Comparison of ENCODE assay signal across 8 cellular contexts in the genomic region with DNA sequence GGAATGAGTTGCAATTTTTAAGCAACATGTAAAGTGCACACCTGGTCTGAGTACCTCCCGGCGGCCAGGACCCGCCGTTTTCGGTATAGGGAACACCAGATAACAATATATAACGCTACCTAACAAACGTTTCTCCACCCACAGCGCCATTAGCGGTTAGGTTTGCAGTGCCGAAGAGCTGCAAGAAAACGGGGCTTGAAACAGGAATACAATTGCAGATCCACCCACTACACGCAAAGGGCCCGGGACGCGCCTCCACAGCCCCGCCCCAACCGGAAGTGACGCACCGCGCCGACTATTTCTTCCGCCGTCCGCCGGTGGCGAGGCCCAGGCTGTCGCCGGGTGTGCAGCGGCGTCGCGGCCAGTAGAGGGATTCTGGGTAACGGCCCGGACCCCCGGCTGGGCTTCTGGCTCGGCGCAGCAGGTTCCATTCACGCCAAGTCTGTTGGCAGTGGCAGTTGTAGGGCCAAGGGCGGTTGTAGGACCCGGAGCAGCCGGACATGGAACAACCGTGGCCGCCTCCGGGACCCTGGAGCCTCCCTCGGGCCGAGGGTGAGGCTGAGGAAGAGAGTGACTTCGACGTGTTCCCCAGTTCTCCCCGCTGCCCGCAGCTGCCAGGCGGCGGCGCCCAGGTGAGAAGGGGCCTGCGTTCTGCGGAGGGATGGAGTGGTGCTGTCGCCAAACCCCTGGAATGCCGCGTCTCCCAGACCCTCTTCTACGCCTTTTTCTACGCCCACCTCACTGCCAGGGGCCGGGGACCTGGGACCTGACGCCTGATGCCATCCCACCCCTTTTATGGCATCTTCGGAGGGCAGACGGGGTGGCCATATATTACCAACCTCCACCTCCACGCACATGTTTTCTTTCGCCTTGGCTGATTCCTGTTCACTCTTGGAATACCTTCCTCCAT. TPM values are rescaled to one million over a fixed set of nuclear protein-coding genes. Genes with fewer than 3 reads are reported as not detected.
DNase-seq lines count a peak whose midpoint lies in the region; ATAC-seq and TF ChIP-seq lines count a peak whose summit lies in the region.

CDC37L1 (plus strand) TSS at position 302 of the 910 bp plus-strand sequence; CDS start at position 501, 199 bp downstream.

- peak; percentile 100 for TF ChIP-seq POLR2A in NB4 (IDR thresholded peaks at IDR 0.05; ENCODE audit: extremely low read depth, insufficient read length)

- 0 out of 2 replicates have a peak, but pooled peaks cover 7% of the 10 kb centered on the region for H3K36me3 Mint-ChIP-seq in HFFc6 (ENCODE audit: low read depth)

- H3K36me3 ChIP-seq in SK-N-MC (ENCODE audit: insufficient read depth, low read length) (peaks cover 14% of the 10 kb centered on the region), thoracic aorta (no peaks in the 10 kb centered on the region)

- TF ChIP-seq CTCF in HFFc6 (IDR thresholded peaks at IDR 0.05): peak; percentile 82
- TF ChIP-seq CTCF in NB4 (IDR thresholded peaks at IDR 0.05; ENCODE audit: low read depth, low read length): peak; percentile 35
- peak in 1 of 3 donors; percentile 43 for TF ChIP-seq CTCF in omental fat pad (IDR thresholded peaks at IDR 0.05)
- TF ChIP-seq CTCF in thoracic aorta (IDR thresholded peaks at IDR 0.05): peak; percentile 85

- H3K27me3 Mint-ChIP-seq in HFFc6 (ENCODE audit: insufficient read depth): no peaks in the 10 kb centered on the region; the same call in 1 of the 2 replicates

- ATAC-seq in omental fat pad (ENCODE audit: low FRiP score) (peak; percentile 99), thoracic aorta (ENCODE audit: insufficient number of reproducible peaks, low FRiP score, low read depth) (peak; percentile 97)

- no peaks in the 10 kb centered on the region for H3K27me3 ChIP-seq in thoracic aorta (replicated peaks; ENCODE audit: insufficient read depth)

- no peaks in the 10 kb centered on the region for H3K9me3 Mint-ChIP-seq in HFFc6

- H3K9me3 ChIP-seq in SK-N-MC (ENCODE audit: low read depth, low read length) (no peaks in the 10 kb centered on the region), thoracic aorta (no peaks in the 10 kb centered on the region)

- H3K4me1 Mint-ChIP-seq in HFFc6 (ENCODE audit: low read depth): peaks cover 12% of the 10 kb centered on the region

- H3K4me3 ChIP-seq in GM08714 (ENCODE audit: low read length) (peak within 1 kb of the TSS; percentile 96), NB4 (ENCODE audit: low read depth, low read length) (peak within 1 kb of the TSS; percentile 80), SK-N-MC (peak within 1 kb of the TSS; percentile 89), thoracic aorta (peak within 1 kb of the TSS; percentile 89)

- peaks cover 10 to 33% of the 10 kb centered on the region in 2 donors for H3K4me1 ChIP-seq in thoracic aorta (ENCODE audit: control insufficient read depth in 1 of 2, low read depth in 2 of 2)

- no peak within 1 kb of the TSS for H3K4me3 Mint-ChIP-seq in HFFc6

- no peak within 1 kb of the TSS for H3K27ac Mint-ChIP-seq in HFFc6

- peak within 1 kb of the TSS; percentile 97 for H3K9ac ChIP-seq in SK-N-MC (ENCODE audit: insufficient read length)

- H3K27ac ChIP-seq in SK-N-MC (peak within 1 kb of the TSS; percentile 99), thoracic aorta (peak within 1 kb of the TSS; percentile 96 to 97)

- peak; percentile 96 for DNase-seq in HFFc6
- peak; percentile 100 for DNase-seq in NB4 (ENCODE audit: low read depth)
- peak; percentile 91 for DNase-seq in SK-N-MC (ENCODE audit: low read depth, low spot score)
- DNase-seq in activated naive CD4-positive, alpha-beta T cell treated with anti-CD3 and anti-CD28 coated beads, Interleukin-2, amount 50 U/mL, for 16 hours: peak; percentile 99
- DNase-seq in glomerular visceral epithelial cell (ENCODE audit: extremely low spot score): peak; percentile 96
- DNase-seq in omental fat pad (ENCODE audit: low spot score): peak; percentile 98
- peak; percentile 92 for DNase-seq in thoracic aorta (ENCODE audit: low spot score)

RNA-seq across cellular contexts. Expression of gene CDC37L1, which starts in this region (rescaled TPM):
- 10 to 100 TPM; 11.0 to 16.5 (median 12.0) TPM for total RNA-seq in HFFc6 (2021; fragmentation: NEBNext Ultra II Directional; extraction: Animal tissue kit (Norgen Biotek cat#: 25700))
- total RNA-seq in omental fat pad: 10 to 100 TPM; 26.3 to 46.1 (median 31.2) TPM
- total RNA-seq in thoracic aorta: 10 to 100 TPM; 22.5 to 46.2 TPM

Comparison
In these comparisons a context has a peak if more than half of its experiments do, and no peak if none do; other contexts are left out.
1. Peak in every context shown above with its lines: DNase-seq, ATAC-seq, H3K4me3 ChIP-seq and H3K27ac ChIP-seq.